18 cellular contexts compared by ENCODE assay signal in the genomic region with DNA sequence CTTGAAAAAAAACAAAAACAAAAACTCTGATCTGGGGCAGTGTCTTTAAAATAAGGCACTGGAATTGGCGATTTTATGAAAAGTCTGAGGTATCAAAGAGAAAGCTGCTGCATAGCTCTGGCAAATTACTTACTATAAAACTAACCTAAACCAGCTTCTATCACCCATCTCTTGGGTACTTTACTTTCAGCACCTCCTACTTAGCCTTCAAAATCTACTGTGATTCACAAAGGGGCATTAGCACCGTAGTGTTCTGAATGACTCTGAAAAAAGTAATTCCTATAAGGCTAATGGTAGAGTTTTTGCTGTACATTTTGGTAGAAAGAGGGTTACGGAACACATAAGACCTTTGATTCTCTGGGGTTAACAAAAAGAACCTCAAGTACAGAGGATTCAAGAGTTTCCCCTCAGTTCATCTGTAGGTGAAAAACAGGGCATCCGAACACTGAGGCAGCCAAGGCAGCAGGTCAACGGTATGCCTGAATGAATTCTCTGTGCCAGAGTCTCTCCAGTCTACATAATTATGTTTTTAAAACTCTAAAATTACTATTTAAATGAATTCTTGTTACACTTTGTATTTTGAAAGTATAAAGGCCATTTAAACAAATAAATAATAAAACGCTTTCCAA.
DNase-seq lines count a peak whose midpoint lies in the region; ATAC-seq and TF ChIP-seq lines count a peak whose summit lies in the region.
"Had no signal": no experiment of that assay in that cellular context is flagged by ENCODE, and none has a peak within 500 bp of the region (broad histone marks: within the 10 kb centered on the region; RNA-seq: fewer than 3 reads in every experiment).

No MANE protein-coding gene starts in this region.

- CTCF ChIA-PET in OCI-LY7 (lab: Charles Lee; ENCODE audit: unreplicated experiment): no interaction called here

- no peaks in the 10 kb centered on the region for H3K9me3 ChIP-seq in CD4-positive, CD25-positive, alpha-beta regulatory T cell (ENCODE audit: control insufficient read depth in 2 of 2, low read length in 2 of 2)
- H3K9me3 ChIP-seq in OCI-LY7 (ENCODE audit: low read length) (no peaks in the 10 kb centered on the region), colonic mucosa (no peaks in the 10 kb centered on the region)
- H3K9me3 ChIP-seq: vagina had no signal

- peak overlapping the region; percentile 52 to 85 (median 56) for H3K27ac Mint-ChIP-seq in CD4-positive, CD25-positive, alpha-beta regulatory T cell
- H3K27ac Mint-ChIP-seq: nephron, progenitor cell of endocrine pancreas had no signal

- H3K36me3 ChIP-seq in ACC112 (ENCODE audit: insufficient read depth, low read length) (peaks cover 33% of the 10 kb centered on the region), OCI-LY7 (ENCODE audit: insufficient read depth, low read length) (peaks cover 66% of the 10 kb centered on the region), colonic mucosa (no peaks in the 10 kb centered on the region)
- peaks cover 57% of the 10 kb centered on the region for H3K36me3 ChIP-seq in CD4-positive, CD25-positive, alpha-beta regulatory T cell (ENCODE audit: control insufficient read depth, insufficient read depth, low read length)

- H3K27ac ChIP-seq in ACC112 (ENCODE audit: low read depth, low read length): peak overlapping the region; percentile 15; the same call in 1 of the 2 replicates
- H3K27ac ChIP-seq in CD4-positive, CD25-positive, alpha-beta regulatory T cell (ENCODE audit: insufficient read depth, low read length, poor library complexity, severe bottlenecking): no peak overlapping the region
- H3K27ac ChIP-seq in OCI-LY7 (ENCODE audit: low read depth, low read length, poor library complexity, severe bottlenecking): peak overlapping the region; percentile 38
- no peak overlapping the region for H3K27ac ChIP-seq in colonic mucosa
- H3K27ac ChIP-seq: hepatocyte, vagina had no signal

- peaks cover 6% of the 10 kb centered on the region for H3K79me2 ChIP-seq in ACC112 (ENCODE audit: control insufficient read depth, insufficient read depth, low read length, unreplicated experiment)
- H3K79me2 ChIP-seq in OCI-LY7 (ENCODE audit: insufficient read depth, low read depth, low read length): no peaks in the 10 kb centered on the region
- H3K79me2 ChIP-seq: hepatocyte had no signal

- intact Hi-C loops in OCI-LY7 (cut with micrococcal nuclease; ENCODE audit: unreplicated experiment): no loop called here
- intact Hi-C loops in colonic mucosa (cut with DNase I): no loop called here

- H3K27me3 Mint-ChIP-seq in CD4-positive, CD25-positive, alpha-beta regulatory T cell: no peaks in the 10 kb centered on the region
- H3K27me3 Mint-ChIP-seq: progenitor cell of endocrine pancreas had no signal

- H3K36me3 Mint-ChIP-seq in CD4-positive, CD25-positive, alpha-beta regulatory T cell: peaks cover 24% of the 10 kb centered on the region

- TF ChIP-seq CTCF in OCI-LY7 (conservative IDR thresholded peaks at IDR 0.05; ENCODE audit: low read length) (no peak), fibroblast of mammary gland (conservative IDR thresholded peaks at IDR 0.05; ENCODE audit: control insufficient read depth, insufficient read depth, low read depth, low read length) (no peak), colonic mucosa (IDR thresholded peaks at IDR 0.05) (no peak)

- no peak for ATAC-seq in CD4-positive, CD25-positive, alpha-beta regulatory T cell (ENCODE audit: low read depth in 2 of 2)
- ATAC-seq in GM21528 (IDR thresholded peaks at IDR 0.05; ENCODE audit: low FRiP score, unreplicated experiment): no peak

- POLR2A ChIA-PET in OCI-LY7 (lab: Charles Lee): interaction anchor here (0.5 to 1.4 kb wide), 7 partner anchors 9 to 872 kb away, joined by 3 to 6 read pairs (median 3); no protein-coding TSS in a partner anchor

- no peaks in the 10 kb centered on the region for H3K9me3 Mint-ChIP-seq in CD4-positive, CD25-positive, alpha-beta regulatory T cell
- H3K9me3 Mint-ChIP-seq: nephron had no signal

- peak overlapping the region in 2 of 4 donors; percentile 2 to 43 for H3K4me3 Mint-ChIP-seq in CD4-positive, CD25-positive, alpha-beta regulatory T cell
- H3K4me3 Mint-ChIP-seq: nephron had no signal

- H3K4me3 ChIP-seq in ACC112 (ENCODE audit: low read depth, low read length) (no peak overlapping the region), OCI-LY7 (ENCODE audit: low read depth, low read length, poor library complexity, severe bottlenecking) (peak overlapping the region; percentile 5), fibroblast of mammary gland (ENCODE audit: control insufficient read depth, low read depth, low read length) (no peak overlapping the region), colonic mucosa (no peak overlapping the region)
- H3K4me3 ChIP-seq in CD4-positive, CD25-positive, alpha-beta regulatory T cell (ENCODE audit: low read depth, low read length): no peak overlapping the region
- H3K4me3 ChIP-seq: hepatocyte, skin epidermis, vagina had no signal

- H4K20me1 ChIP-seq in OCI-LY7 (ENCODE audit: insufficient read depth, low read length): no peaks in the 10 kb centered on the region

- no peaks in the 10 kb centered on the region for H3K27me3 ChIP-seq in ACC112 (ENCODE audit: insufficient read depth, low read length)
- no peaks in the 10 kb centered on the region for H3K27me3 ChIP-seq in CD4-positive, CD25-positive, alpha-beta regulatory T cell (ENCODE audit: control insufficient read depth, insufficient read depth, low read length)
- H3K27me3 ChIP-seq in colonic mucosa: no peaks in the 10 kb centered on the region
- H3K27me3 ChIP-seq: hepatocyte, vagina had no signal

- H3K4me1 ChIP-seq in ACC112 (ENCODE audit: control insufficient read depth, insufficient read depth, low read length, unreplicated experiment): peaks cover 9% of the 10 kb centered on the region
- peaks cover 17% of the 10 kb centered on the region for H3K4me1 ChIP-seq in CD4-positive, CD25-positive, alpha-beta regulatory T cell (ENCODE audit: control insufficient read depth, insufficient read depth, low read length, poor library complexity, severe bottlenecking)
- H3K4me1 ChIP-seq in OCI-LY7 (ENCODE audit: insufficient read depth, low read length, poor library complexity, severe bottlenecking): peaks cover 31% of the 10 kb centered on the region
- no peaks in the 10 kb centered on the region for H3K4me1 ChIP-seq in colonic mucosa
- H3K4me1 ChIP-seq: vagina had no signal

- BruUV-seq in OCI-LY7 (replicated peaks; lab: Mats Ljungman, UMichigan): no TSS peak

- no peaks in the 10 kb centered on the region for H3K9me2 ChIP-seq in OCI-LY7 (ENCODE audit: insufficient read depth, low read length)

- no peak overlapping the region for H2AFZ ChIP-seq in ACC112 (ENCODE audit: low read length, unreplicated experiment)
- no peak overlapping the region for H2AFZ ChIP-seq in OCI-LY7 (ENCODE audit: low read length)
- H2AFZ ChIP-seq: hepatocyte had no signal

- no peak for DNase-seq in CD4-positive, CD25-positive, alpha-beta regulatory T cell
- DNase-seq in OCI-LY7 (ENCODE audit: low spot score): peak; percentile 11
- DNase-seq in fibroblast of mammary gland (ENCODE audit: low read depth): peak; percentile 9
- no peak for DNase-seq in colonic mucosa
- DNase-seq in NCI-H774 (lab: John Stamatoyannopoulos, UW): no peak
- DNase-seq: activated gamma-delta T cell; AML-193; islet precursor cell; NCI-H187; NCI-H226; stimulated activated CD4-positive, alpha-beta T cell treated with anti-CD3 and anti-CD28 coated beads, Interleukin-2, amount 100 ng/mL, for 48 hours had no signal

- peaks cover 23 to 50% (median 28%) of the 10 kb centered on the region in 4 donors for H3K4me1 Mint-ChIP-seq in CD4-positive, CD25-positive, alpha-beta regulatory T cell
- H3K4me1 Mint-ChIP-seq: nephron had no signal

- H3K4me2 ChIP-seq in OCI-LY7 (ENCODE audit: low read length): peak overlapping the region; percentile 56
- H3K4me2 ChIP-seq: hepatocyte had no signal

- no peak overlapping the region for H3K9ac ChIP-seq in colonic mucosa (ENCODE audit: low read depth in 2 of 2, low read length in 2 of 2)

Comparison
In these comparisons a context has a peak if more than half of its experiments do, and no peak if none do; other contexts are left out.
1. H3K27ac ChIP-seq: peak in ACC112 (single experiment) and OCI-LY7 (single experiment); none in CD4-positive, CD25-positive, alpha-beta regulatory T cell (single experiment) and colonic mucosa (single experiment).
2. DNase-seq: peak in OCI-LY7 (single experiment) and fibroblast of mammary gland (single experiment); none in CD4-positive, CD25-positive, alpha-beta regulatory T cell (0 of 3), colonic mucosa (single experiment) and NCI-H774 (single experiment).